Comparison of ENCODE assay signal across 8 cellular contexts in the genomic region with DNA sequence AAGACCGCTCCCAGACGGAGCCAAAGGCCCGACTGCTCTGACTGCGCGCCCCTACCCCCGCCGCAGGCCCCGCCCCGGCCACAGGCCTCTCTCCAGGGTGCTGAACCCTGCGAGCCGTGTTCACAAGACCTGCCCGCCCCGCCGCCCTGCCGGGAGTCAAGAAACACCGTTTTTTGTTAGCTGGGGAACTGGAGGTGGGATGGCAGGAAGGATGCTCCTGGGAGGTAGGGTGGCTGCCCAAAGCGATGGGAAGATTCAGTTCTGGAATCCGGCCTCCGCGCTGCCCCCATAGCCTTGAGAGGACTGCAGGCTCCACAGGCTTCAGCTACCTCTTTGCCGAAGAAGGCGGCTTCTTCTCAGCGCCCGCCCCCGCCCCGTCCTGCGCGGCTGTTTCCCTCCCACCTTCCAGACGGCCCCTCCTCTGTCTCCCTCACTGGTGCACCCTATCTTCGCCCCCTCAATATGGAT. TPM values are rescaled to one million over a fixed set of nuclear protein-coding genes. Genes with fewer than 3 reads are reported as not detected.
DNase-seq lines count a peak whose midpoint lies in the region; ATAC-seq and TF ChIP-seq lines count a peak whose summit lies in the region.

No MANE protein-coding gene starts in this region.

- peaks cover 16% of the 10 kb centered on the region for H3K27me3 ChIP-seq in prostate gland (replicated peaks; ENCODE audit: insufficient read depth)

- no peaks in the 10 kb centered on the region for H3K4me1 ChIP-seq in prostate gland (replicated peaks)

- no peak for TF ChIP-seq POLR2A in prostate gland (IDR thresholded peaks at IDR 0.05)

- no peaks in the 10 kb centered on the region for H3K36me3 ChIP-seq in prostate gland

- DNase-seq in D341Med (ENCODE audit: low spot score) (peak; percentile 50), MV-4-11 (lab: John Stamatoyannopoulos, UW) (peak; percentile 35), activated T-cell treated with anti-CD3 and anti-CD28 coated beads for 24 hours (ENCODE audit: low read depth) (peak; percentile 55), fibroblast of the aortic adventitia (ENCODE audit: low read depth) (peak; percentile 34), prostate gland (ENCODE audit: low spot score) (peak; percentile 36), NCI-H510A (lab: John Stamatoyannopoulos, UW) (no peak), hippocampal formation (lab: John Stamatoyannopoulos, UW) (no peak)

- intact Hi-C loops in prostate gland (cut with DNase I): no loop called here

- no peaks in the 10 kb centered on the region for H3K9me3 ChIP-seq in prostate gland

- no peak overlapping the region for H3K27ac ChIP-seq in prostate gland

- WGBS in prostate gland: 3% methylated on average over 28 of the region's 30 CpGs

- no peak for ATAC-seq in GM18498 (IDR thresholded peaks at IDR 0.05; ENCODE audit: unreplicated experiment)

- no peak overlapping the region for H3K4me3 ChIP-seq in fibroblast of the aortic adventitia (ENCODE audit: low read depth, low read length)
- H3K4me3 ChIP-seq in prostate gland: no peak overlapping the region

- TF ChIP-seq CTCF in fibroblast of the aortic adventitia (IDR thresholded peaks at IDR 0.05; ENCODE audit: insufficient read depth, low read length) (no peak), prostate gland (IDR thresholded peaks at IDR 0.05) (no peak)

RNA-seq across cellular contexts. Expression of gene PDE2A, which starts 2.7 kb away (rescaled TPM):
- total RNA-seq in fibroblast of the aortic adventitia (ENCODE audit: low replicate concordance) (0.41 TPM in 1 of 2 replicates, not detected in the other), prostate gland (10 to 100 TPM; 24.2 to 47.7 TPM)

Comparison
In these comparisons a context has a peak if more than half of its experiments do, and no peak if none do; other contexts are left out.
1. DNase-seq: peak in D341Med (single experiment), MV-4-11 (single experiment), activated T-cell treated with anti-CD3 and anti-CD28 coated beads for 24 hours (single experiment), fibroblast of the aortic adventitia (single experiment) and prostate gland (single experiment); none in NCI-H510A (single experiment) and hippocampal formation (0 of 2).
2. RNA of gene PDE2A, which starts 2.7 kb away (total RNA-seq): 24.2 to 47.7 TPM in prostate gland; 0.41 TPM in fibroblast of the aortic adventitia; every median in the first group is over 10 times any median in the second.